In genomic region chr11:118876261-118876660, GRCh38 we compare ENCODE assay signal across 14 cellular contexts. TPM values are rescaled to one million over a fixed set of nuclear protein-coding genes. Genes with fewer than 3 reads are reported as not detected.
DNase-seq lines count a peak whose midpoint lies in the region; ATAC-seq and TF ChIP-seq lines count a peak whose summit lies in the region.
"Had no signal": no experiment of that assay in that cellular context is flagged by ENCODE, and none has a peak within 500 bp of the region (broad histone marks: within the 10 kb centered on the region; RNA-seq: fewer than 3 reads in every experiment).

No MANE protein-coding gene starts in this region.

- H3K27me3 Mint-ChIP-seq in CD8-positive, alpha-beta memory T cell, result no peaks in the 10 kb centered on the region
- H3K27me3 Mint-ChIP-seq in activated CD4-positive, alpha-beta memory T cell treated with anti-CD3 and anti-CD28 coated beads for 36 hours, result no peaks in the 10 kb centered on the region
- peaks cover 2 to 16% (median 7%) of the 10 kb centered on the region in 3 donors for H3K27me3 Mint-ChIP-seq in immature natural killer cell (ENCODE audit: low read depth in 3 of 3)

- H3K4me1 Mint-ChIP-seq in CD8-positive, alpha-beta memory T cell, result peaks cover 77 to 91% (median 90%) of the 10 kb centered on the region in 3 donors
- H3K4me1 Mint-ChIP-seq in activated CD4-positive, alpha-beta memory T cell treated with anti-CD3 and anti-CD28 coated beads for 36 hours (ENCODE audit: low read depth), result peaks cover 89% of the 10 kb centered on the region
- H3K4me1 Mint-ChIP-seq in immature natural killer cell, result peaks cover 74 to 77% of the 10 kb centered on the region in 2 donors

- CTCF ChIA-PET in CD8-positive, alpha-beta memory T cell (lab: Charles Lee), result interaction anchor here (0.9 to 3.5 kb wide), 12 partner anchors 10 to 186 kb away, joined by 3 to 27 read pairs (median 4); partner anchors contain the start of genes BCL9L and DDX6
- CTCF ChIA-PET in activated CD4-positive, alpha-beta memory T cell treated with anti-CD3 and anti-CD28 coated beads for 36 hours (lab: Charles Lee), result interaction anchor here (0.8 to 1.4 kb wide), 3 partner anchors 50 to 85 kb away, joined by 3 to 4 read pairs (median 4); partner anchors contain the start of genes BCL9L and DDX6

- no peaks in the 10 kb centered on the region for H3K36me3 Mint-ChIP-seq in CD8-positive, alpha-beta memory T cell
- H3K36me3 Mint-ChIP-seq in activated CD4-positive, alpha-beta memory T cell treated with anti-CD3 and anti-CD28 coated beads for 36 hours, result no peaks in the 10 kb centered on the region
- no peaks in the 10 kb centered on the region for H3K36me3 Mint-ChIP-seq in immature natural killer cell

- POLR2A ChIA-PET in CD8-positive, alpha-beta memory T cell (lab: Charles Lee), result interaction anchor here (0.7 to 3.2 kb wide), 16 partner anchors 8 to 304 kb away, joined by 3 to 68 read pairs (median 4); partner anchors contain the start of genes ARCN1 and DDX6
- POLR2A ChIA-PET in activated CD4-positive, alpha-beta memory T cell treated with anti-CD3 and anti-CD28 coated beads for 36 hours (lab: Charles Lee), result interaction anchor here (1.2 to 4.3 kb wide), 2 partner anchors 10 to 86 kb away, joined by 4 to 48 read pairs; partner anchors contain the start of gene DDX6

- no peak for TF ChIP-seq POLR2A in sigmoid colon (IDR thresholded peaks at IDR 0.05)

- H3K4me3 ChIP-seq in BLaER1 (no peak overlapping the region), sigmoid colon (no peak overlapping the region)
- peak overlapping the region; percentile 31 for H3K4me3 ChIP-seq in CD8-positive, alpha-beta memory T cell (ENCODE audit: low read length)
- H3K4me3 ChIP-seq: body of pancreas, PC-9 had no signal

- intact Hi-C loops in activated CD4-positive, alpha-beta memory T cell treated with anti-CD3 and anti-CD28 coated beads for 36 hours (cut with micrococcal nuclease), result loop anchor here (10.0 kb wide), 1 partner anchor 441 kb away; the partner anchor contains the start of gene KMT2A
- intact Hi-C loops in sigmoid colon (cut with DNase I), result no loop called here

- H3K9me3 ChIP-seq in BLaER1, result no peaks in the 10 kb centered on the region
- H3K9me3 ChIP-seq in CD8-positive, alpha-beta memory T cell (ENCODE audit: low read length), result no peaks in the 10 kb centered on the region
- no peaks in the 10 kb centered on the region for H3K9me3 ChIP-seq in sigmoid colon
- H3K9me3 ChIP-seq: body of pancreas had no signal

- peak overlapping the region; percentile 55 for H3K4me2 ChIP-seq in BLaER1
- H3K4me2 ChIP-seq: PC-9 had no signal

- H3K4me1 ChIP-seq in BLaER1 (peaks cover 25% of the 10 kb centered on the region), sigmoid colon (peaks cover 0 to under 1% (median 0%) of the 10 kb centered on the region in 4 donors)
- H3K4me1 ChIP-seq in CD8-positive, alpha-beta memory T cell (ENCODE audit: insufficient read depth, low read length), result peaks cover 85% of the 10 kb centered on the region

- H3K9me3 Mint-ChIP-seq in CD8-positive, alpha-beta memory T cell, result no peaks in the 10 kb centered on the region
- H3K9me3 Mint-ChIP-seq in activated CD4-positive, alpha-beta memory T cell treated with anti-CD3 and anti-CD28 coated beads for 36 hours, result no peaks in the 10 kb centered on the region
- no peaks in the 10 kb centered on the region for H3K9me3 Mint-ChIP-seq in immature natural killer cell

- no peak for ATAC-seq in GM21390 (IDR thresholded peaks at IDR 0.05; ENCODE audit: unreplicated experiment)
- ATAC-seq: body of pancreas had no signal

- H3K9ac ChIP-seq in BLaER1, result no peak overlapping the region

- TF ChIP-seq EP300 in sigmoid colon (IDR thresholded peaks at IDR 0.05), result no peak

- DNase-seq in CD8-positive, alpha-beta memory T cell, result no peak
- DNase-seq in activated CD4-positive, alpha-beta memory T cell treated with anti-CD3 and anti-CD28 coated beads for 36 hours, result no peak
- DNase-seq in immature natural killer cell (no peak), sigmoid colon (no peak), RPMI8226 (no peak)
- DNase-seq: foreskin melanocyte, GDM1, midbrain, NCI-H1092 treated with DMSO at 0.1 percent for 48 hours, NCI-H226 had no signal

- no peaks in the 10 kb centered on the region for H4K20me1 ChIP-seq in BLaER1

- no peaks in the 10 kb centered on the region for H3K36me3 ChIP-seq in BLaER1
- H3K36me3 ChIP-seq in CD8-positive, alpha-beta memory T cell (ENCODE audit: insufficient read depth, low read length), result no peaks in the 10 kb centered on the region
- H3K36me3 ChIP-seq in sigmoid colon, result no peaks in the 10 kb centered on the region

- H3K27me3 ChIP-seq in BLaER1 (no peaks in the 10 kb centered on the region), sigmoid colon (no peaks in the 10 kb centered on the region)
- no peaks in the 10 kb centered on the region for H3K27me3 ChIP-seq in CD8-positive, alpha-beta memory T cell (ENCODE audit: insufficient read depth, low read length, poor library complexity, severe bottlenecking)
- H3K27me3 ChIP-seq: body of pancreas had no signal

- TF ChIP-seq CTCF in sigmoid colon (IDR thresholded peaks at IDR 0.05), result no peak

- 69 to 83% methylated on average over 11 of the region's 11 CpGs for WGBS in sigmoid colon, 2 donors

- H3K4me3 Mint-ChIP-seq in CD8-positive, alpha-beta memory T cell, result peak overlapping the region; percentile 36 to 90 (median 76)
- peak overlapping the region; percentile 58 for H3K4me3 Mint-ChIP-seq in activated CD4-positive, alpha-beta memory T cell treated with anti-CD3 and anti-CD28 coated beads for 36 hours
- peak overlapping the region; percentile 82 to 91 (median 88) for H3K4me3 Mint-ChIP-seq in immature natural killer cell

- H3K27ac ChIP-seq in BLaER1 (no peak overlapping the region), sigmoid colon (no peak overlapping the region)
- H3K27ac ChIP-seq in CD8-positive, alpha-beta memory T cell (ENCODE audit: low read depth, low read length), result peak overlapping the region; percentile 57
- H3K27ac ChIP-seq: body of pancreas, PC-9 had no signal

- peak overlapping the region; percentile 95 to 99 (median 97) for H3K27ac Mint-ChIP-seq in CD8-positive, alpha-beta memory T cell
- H3K27ac Mint-ChIP-seq in activated CD4-positive, alpha-beta memory T cell treated with anti-CD3 and anti-CD28 coated beads for 36 hours, result peak overlapping the region; percentile 98
- H3K27ac Mint-ChIP-seq in immature natural killer cell, result peak overlapping the region; percentile 98 to 100 (median 100)

RNA-seq across cellular contexts. Expression of gene CXCR5, which starts 7.4 kb away (rescaled TPM):
- 1 to 10 TPM; 5.8 to 6.3 TPM for total RNA-seq in CD8-positive, alpha-beta memory T cell
- 4.5 TPM for polyA plus RNA-seq in CD8-positive, alpha-beta memory T cell
- total RNA-seq in activated CD4-positive, alpha-beta memory T cell treated with anti-CD3 and anti-CD28 coated beads for 36 hours, result 10 to 100 TPM; 28.0 to 28.3 TPM
- polyA plus RNA-seq in immature natural killer cell, result under 1 TPM in 2 of 3 donors, not detected in 1; 0.05 to 0.30 TPM
- total RNA-seq in sigmoid colon, result not detected
- 10 to 100 TPM in 1 of 3 donors, under 1 TPM in 2; under 0.01 to 11.5 (median 0.23) TPM for polyA plus RNA-seq in sigmoid colon
- total RNA-seq: body of pancreas, PC-9 had no signal

RNA-seq across cellular contexts. Expression of gene BCL9L, which starts 49.5 kb away (rescaled TPM):
- total RNA-seq in CD8-positive, alpha-beta memory T cell, result 10 to 100 TPM; 39.6 to 42.8 TPM
- polyA plus RNA-seq in CD8-positive, alpha-beta memory T cell, result 9.1 TPM
- total RNA-seq in activated CD4-positive, alpha-beta memory T cell treated with anti-CD3 and anti-CD28 coated beads for 36 hours, result 10 to 100 TPM; 28.2 to 31.8 TPM
- 10 to 100 TPM in 1 of 3 donors, 1 to 10 TPM in 1, not detected in 1; 2.2 to 10.5 TPM for polyA plus RNA-seq in immature natural killer cell
- 10 to 100 TPM in 3 of 4 donors, 1 to 10 TPM in 1; 7.9 to 46.5 (median 10.8) TPM for total RNA-seq in sigmoid colon
- polyA plus RNA-seq in sigmoid colon, result 10 to 100 TPM in 1 of 3 donors, 1 to 10 TPM in 2; 4.8 to 33.2 (median 7.4) TPM

Comparison
In these comparisons a context has a peak if more than half of its experiments do, and no peak if none do; other contexts are left out.
1. RNA of gene CXCR5, which starts 7.4 kb away (total RNA-seq): 28.0 to 28.3 TPM in activated CD4-positive, alpha-beta memory T cell treated with anti-CD3 and anti-CD28 coated beads for 36 hours and 5.8 to 6.3 TPM in CD8-positive, alpha-beta memory T cell; not detected in sigmoid colon; every median in the first group is over 4 times any median in the second.
2. Peak in every context shown above with its lines, with median percentiles within 50 percentile points of each other: H3K27ac Mint-ChIP-seq and H3K4me3 Mint-ChIP-seq.